In genomic region chr11:100612766-100613165, GRCh38 we compare ENCODE assay signal across 13 cellular contexts.
A peak's percentile ranks its signal among the peaks of the same experiment; 100 is the strongest.
DNase-seq lines count a peak whose midpoint lies in the region; ATAC-seq and TF ChIP-seq lines count a peak whose summit lies in the region.
"Had no signal": no experiment of that assay in that cellular context is flagged by ENCODE, and none has a peak within 500 bp of the region (broad histone marks: within the 10 kb centered on the region; RNA-seq: fewer than 3 reads in every experiment).

No MANE protein-coding gene starts in this region.

- no peak overlapping the region for H3K4me3 Mint-ChIP-seq in progenitor cell of endocrine pancreas (ENCODE audit: low read depth)
- H3K4me3 Mint-ChIP-seq: activated T-cell treated with anti-CD3 and anti-CD28 coated beads, Interleukin-2, amount 50 U/mL, for 72 hours had no signal

- H3K4me1 Mint-ChIP-seq in progenitor cell of endocrine pancreas (ENCODE audit: low read depth): no peaks in the 10 kb centered on the region

- POLR2A ChIA-PET in GM10248 (lab: Yijun Ruan, JAX): no interaction called here

- H3K9me3 Mint-ChIP-seq in progenitor cell of endocrine pancreas (ENCODE audit: low read depth): no peaks in the 10 kb centered on the region

- H3K27ac Mint-ChIP-seq in progenitor cell of endocrine pancreas: no peak overlapping the region
- H3K27ac Mint-ChIP-seq: activated T-cell treated with anti-CD3 and anti-CD28 coated beads, Interleukin-2, amount 50 U/mL, for 72 hours had no signal

- no peaks in the 10 kb centered on the region for H3K36me3 Mint-ChIP-seq in progenitor cell of endocrine pancreas (ENCODE audit: insufficient read depth)

- ATAC-seq in GM21390 (IDR thresholded peaks at IDR 0.05; ENCODE audit: unreplicated experiment): peak; percentile 79
- ATAC-seq in HG03108 (IDR thresholded peaks at IDR 0.05; ENCODE audit: unreplicated experiment): peak; percentile 79
- ATAC-seq: activated T-cell treated with anti-CD3 and anti-CD28 coated beads, Interleukin-2, amount 50 U/mL, for 72 hours; right cardiac atrium had no signal

- TF ChIP-seq CTCF in GM10248 (IDR thresholded peaks at IDR 0.05; ENCODE audit: control extremely low read depth, extremely low read depth, low read depth, missing control alignments): no peak
- no peak for TF ChIP-seq CTCF in progenitor cell of endocrine pancreas (IDR thresholded peaks at IDR 0.05; ENCODE audit: unreplicated experiment)

- H3K27me3 Mint-ChIP-seq in progenitor cell of endocrine pancreas: no peaks in the 10 kb centered on the region

- DNase-seq in GM10248 (ENCODE audit: extremely low spot score) (peak; percentile 23), RPMI8226 (peak; percentile 21), progenitor cell of endocrine pancreas (ENCODE audit: low spot score, unreplicated experiment) (no peak), kidney glomerular epithelial cell (lab: John Stamatoyannopoulos, UW) (no peak), LoVo (ENCODE audit: low spot score) (no peak)
- no peak for DNase-seq in activated CD4-positive, alpha-beta T cell treated with anti-CD3 and anti-CD28 coated beads for 48 hours
- DNase-seq: activated T-cell treated with anti-CD3 and anti-CD28 coated beads, Interleukin-2, amount 50 U/mL, for 72 hours; C1 segment of cervical spinal cord; central memory CD4-positive, alpha-beta T cell; NCI-H510A treated with DMSO at 0.1 percent for 48 hours; right cardiac atrium had no signal

- CTCF ChIA-PET in GM10248 (lab: Yijun Ruan, JAX): no interaction called here

Comparison
In these comparisons a context has a peak if more than half of its experiments do, and no peak if none do; other contexts are left out.
1. DNase-seq: peak in GM10248 (single experiment) and RPMI8226 (single experiment); none in progenitor cell of endocrine pancreas (single experiment), kidney glomerular epithelial cell (single experiment), activated CD4-positive, alpha-beta T cell treated with anti-CD3 and anti-CD28 coated beads for 48 hours (single experiment) and LoVo (single experiment).